ENCODE assay signal across 14 cellular contexts in genomic region chr22:21753374-21754111, GRCh38.
"Had no signal": no experiment of that assay in that cellular context is flagged by ENCODE, and none has a peak within 500 bp of the region (broad histone marks: within the 10 kb centered on the region; RNA-seq: fewer than 3 reads in every experiment).

No MANE protein-coding gene starts in this region.

- DNase-seq: activated CD4-positive, alpha-beta memory T cell treated with anti-CD3 and anti-CD28 coated beads, Interleukin-2, amount 10 ng/mL, durations not matched to agents 7 days and 5 days; activated CD4-positive, alpha-beta T cell treated with anti-CD3 and anti-CD28 coated beads for 1 hour; activated naive CD4-positive, alpha-beta T cell; activated naive CD8-positive, alpha-beta T cell treated with anti-CD3 and anti-CD28 coated beads, Interleukin-2, amount 50 U/mL, for 24 hours; colonic mucosa; effector CD4-positive, alpha-beta T cell; T-helper 9 cell; tibial artery had no signal

- H3K4me2 ChIP-seq: hepatocyte had no signal

- H3K27ac ChIP-seq: colonic mucosa, hepatocyte, right atrium auricular region, tibial artery had no signal

- H3K27me3 Mint-ChIP-seq: activated CD4-positive, alpha-beta memory T cell treated with anti-CD3 and anti-CD28 coated beads, Interleukin-2, amount 10 ng/mL, durations not matched to agents 7 days and 5 days; activated naive CD8-positive, alpha-beta T cell treated with anti-CD3 and anti-CD28 coated beads, Interleukin-2, amount 50 U/mL, for 24 hours had no signal

- H3K4me1 ChIP-seq: colonic mucosa had no signal

- H3K27me3 ChIP-seq: colonic mucosa, gastroesophageal sphincter, hepatocyte, right atrium auricular region, tibial artery had no signal

- H3K79me2 ChIP-seq: hepatocyte had no signal

- ATAC-seq: activated naive CD8-positive, alpha-beta T cell treated with anti-CD3 and anti-CD28 coated beads, Interleukin-2, amount 50 U/mL, for 24 hours had no signal

- H3K4me3 Mint-ChIP-seq: activated CD4-positive, alpha-beta memory T cell treated with anti-CD3 and anti-CD28 coated beads, Interleukin-2, amount 10 ng/mL, durations not matched to agents 7 days and 5 days; activated naive CD8-positive, alpha-beta T cell treated with anti-CD3 and anti-CD28 coated beads, Interleukin-2, amount 50 U/mL, for 24 hours had no signal

- H3K9me3 ChIP-seq: colonic mucosa, gastroesophageal sphincter, right atrium auricular region, tibial artery had no signal

- H3K27ac Mint-ChIP-seq: activated CD4-positive, alpha-beta memory T cell treated with anti-CD3 and anti-CD28 coated beads, Interleukin-2, amount 10 ng/mL, durations not matched to agents 7 days and 5 days; activated naive CD8-positive, alpha-beta T cell treated with anti-CD3 and anti-CD28 coated beads, Interleukin-2, amount 50 U/mL, for 24 hours had no signal

- H3K4me3 ChIP-seq: colonic mucosa, gastroesophageal sphincter, hepatocyte, right atrium auricular region, skin epidermis, tibial artery had no signal

- H3K9me3 Mint-ChIP-seq: activated CD4-positive, alpha-beta memory T cell treated with anti-CD3 and anti-CD28 coated beads, Interleukin-2, amount 10 ng/mL, durations not matched to agents 7 days and 5 days; activated naive CD8-positive, alpha-beta T cell treated with anti-CD3 and anti-CD28 coated beads, Interleukin-2, amount 50 U/mL, for 24 hours had no signal

- FAIRE-seq: astrocyte, endothelial cell of umbilical vein had no signal

- H3K36me3 ChIP-seq: colonic mucosa had no signal

- H2AFZ ChIP-seq: hepatocyte had no signal
